8 cellular contexts compared by ENCODE assay signal in the genomic region with DNA sequence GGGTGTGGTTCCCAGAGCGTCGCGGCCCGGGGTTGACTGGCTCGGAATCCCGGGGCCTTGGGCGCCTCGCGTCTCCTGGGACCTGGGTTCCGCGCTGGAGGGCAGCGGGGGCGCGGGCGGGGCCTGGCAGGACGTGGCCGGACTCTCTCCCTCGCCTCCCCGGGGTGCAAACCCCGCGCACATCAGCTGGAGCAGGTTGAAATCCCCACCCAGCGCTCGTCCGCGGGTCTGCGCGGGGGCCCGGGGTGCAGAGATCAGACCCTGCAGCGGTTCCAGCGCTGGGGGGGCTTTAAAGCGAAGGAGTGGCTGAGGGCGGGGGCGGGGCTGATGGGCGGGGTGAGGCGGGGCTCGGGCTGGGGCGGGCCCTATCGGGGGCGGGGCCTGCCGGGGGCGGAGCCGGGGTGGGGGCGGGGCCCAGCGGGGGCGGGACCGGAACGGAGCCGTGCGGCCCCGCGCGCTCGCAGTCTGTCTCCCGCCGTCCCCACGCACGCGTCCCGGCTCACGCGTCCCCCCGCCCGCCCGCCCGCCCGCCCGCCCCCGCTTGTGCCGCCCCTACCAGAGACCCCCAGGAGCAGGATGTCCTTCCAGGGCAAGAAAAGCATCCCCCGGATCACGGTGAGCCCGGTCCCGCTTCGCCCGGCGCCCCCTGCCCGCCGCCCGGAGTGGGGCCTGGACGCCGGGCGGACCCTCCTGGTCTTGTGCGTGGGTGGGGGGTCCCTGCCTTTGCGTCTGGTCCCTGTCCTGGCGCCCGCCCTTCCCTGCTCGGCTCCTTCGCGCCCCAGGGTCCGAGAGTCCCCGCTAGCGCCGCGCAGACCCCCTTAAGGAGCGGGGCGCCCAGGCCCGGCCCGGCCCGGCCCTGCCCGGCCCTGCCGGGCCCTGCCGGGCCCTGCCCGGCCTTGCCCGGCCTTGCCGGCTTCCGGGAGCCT.
DNase-seq lines count a peak whose midpoint lies in the region; ATAC-seq, FAIRE-seq and TF ChIP-seq lines count a peak whose summit lies in the region.

TSS of gene DPYSL4 (plus strand) at position 461 of the 926 bp plus-strand sequence. CDS start at position 577, 116 bp downstream.

- no peak for TF ChIP-seq CTCF in D721Med (IDR thresholded peaks at IDR 0.05; ENCODE audit: insufficient read depth, missing control alignments)

- FAIRE-seq in D721Med (lab: Jason Lieb, UNC), result no peak

- DNase-seq in D721Med (ENCODE audit: insufficient read length, low spot score) (peak; percentile 45), NCI-H2196 (lab: John Stamatoyannopoulos, UW; ENCODE audit: unreplicated experiment) (peak; percentile 11), astrocyte of the hippocampus (ENCODE audit: low read depth, low spot score) (peak; percentile 53), iPS-NIHi11 (ENCODE audit: low spot score) (peak; percentile 96), NCI-H1048 (lab: John Stamatoyannopoulos, UW) (no peak)
- peak; percentile 12 for DNase-seq in stimulated activated CD8-positive, alpha-beta memory T cell treated with anti-CD3 and anti-CD28 coated beads, Interleukin-12 subunit alpha, Interleukin-12 subunit beta, amount 100 ng/mL, for 4 hours (ENCODE audit: low read depth)

- ATAC-seq in GM18873 (IDR thresholded peaks at IDR 0.05; ENCODE audit: low FRiP score, unreplicated experiment) (no peak), GM21717 (IDR thresholded peaks at IDR 0.05; ENCODE audit: unreplicated experiment) (no peak)
